ENCODE assay signal across 1 cellular context in genomic region chr11:70702040-70702648, GRCh38.
TF ChIP-seq lines count a peak whose summit lies in the region.

No MANE protein-coding gene starts in this region.

TF ChIP-seq in HEK293, 187 proteins besides CTCF, POLR2A, EP300 and RAD21 (continued from another document):
- TF ChIP-seq ZNF148 (tag by site-specific recombination; IDR thresholded peaks at IDR 0.05; ENCODE audit: borderline replicate concordance): 0 out of 2 replicates have a peak, but pooled peaks have one; percentile 7
- TF ChIP-seq ZNF571 (tag by site-specific recombination; IDR thresholded peaks at IDR 0.05): peak; percentile 15; the same call in 1 of the 2 replicates
- TF ChIP-seq ZNF391 (tag by site-specific recombination; IDR thresholded peaks at IDR 0.05; ENCODE audit: borderline replicate concordance, low read depth): no peak
TF ChIP-seq in HEK293: peak in this region for 4.
